In the genomic region with DNA sequence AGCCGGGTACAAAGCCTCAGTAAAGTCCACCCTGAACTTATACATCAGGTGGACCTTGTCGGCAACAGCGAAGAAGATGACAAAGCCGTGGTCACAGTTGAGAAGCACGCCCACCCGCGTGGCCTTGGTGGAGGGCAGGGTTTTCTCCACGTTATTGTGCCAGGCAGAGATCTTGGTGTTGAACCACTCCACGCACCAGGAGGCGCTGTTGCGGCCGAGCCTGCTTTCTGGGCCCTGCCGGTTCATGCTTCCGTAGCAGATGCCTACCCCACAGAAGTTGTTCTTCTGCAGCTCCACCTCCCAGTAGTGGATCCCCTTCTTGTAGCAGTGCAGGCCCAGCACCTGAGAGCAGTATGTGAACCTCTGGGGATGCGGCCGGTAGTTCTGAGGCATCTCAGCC, we compare ENCODE assay signal across 9 cellular contexts. TPM values are rescaled to one million over a fixed set of nuclear protein-coding genes. Genes with fewer than 3 reads are reported as not detected.
A peak's percentile ranks its signal among the peaks of the same experiment; 100 is the strongest.
DNase-seq lines count a peak whose midpoint lies in the region; ATAC-seq and TF ChIP-seq lines count a peak whose summit lies in the region.
"Had no signal": no experiment of that assay in that cellular context is flagged by ENCODE, and none has a peak within 500 bp of the region (broad histone marks: within the 10 kb centered on the region; RNA-seq: fewer than 3 reads in every experiment).

No MANE protein-coding gene starts in this region.

- H3K27me3 Mint-ChIP-seq in activated CD4-positive, alpha-beta T cell treated with anti-CD3 and anti-CD28 coated beads for 36 hours = no peaks in the 10 kb centered on the region

- H3K4me1 Mint-ChIP-seq in activated CD4-positive, alpha-beta T cell treated with anti-CD3 and anti-CD28 coated beads for 36 hours = peaks cover 4% of the 10 kb centered on the region

- H3K9me3 ChIP-seq in spleen = peaks cover 0 to 24% (median 20%) of the 10 kb centered on the region in 8 donors

- DNase-seq in GM06990 (ENCODE audit: extremely low read depth, insufficient read length) (peak; percentile 43), erythroblast (lab: John Stamatoyannopoulos, UW) (peak; percentile 51 to 69), spleen (peak; percentile 83), UCSD-AML1 (lab: John Stamatoyannopoulos, UW; ENCODE audit: unreplicated experiment) (no peak), D341Med (ENCODE audit: low spot score) (no peak)
- peak; percentile 71 for DNase-seq in activated CD4-positive, alpha-beta T cell treated with anti-CD3 and anti-CD28 coated beads for 36 hours

- H3K4me1 ChIP-seq in spleen = peaks cover 0 to 38% (median 17%) of the 10 kb centered on the region in 6 donors

- H3K27ac Mint-ChIP-seq in activated CD4-positive, alpha-beta T cell treated with anti-CD3 and anti-CD28 coated beads for 36 hours = no peak overlapping the region

- peak overlapping the region in 6 of 8 donors; percentile 11 to 68 (median 47) for H3K27ac ChIP-seq in spleen
- H3K27ac ChIP-seq: epithelial cell of prostate had no signal

- ATAC-seq in activated CD4-positive, alpha-beta T cell treated with anti-CD3 and anti-CD28 coated beads for 36 hours = peak; percentile 52
- ATAC-seq in GM18502 (IDR thresholded peaks at IDR 0.05; ENCODE audit: poor library complexity, unreplicated experiment) = no peak
- no peak for ATAC-seq in HG03342 (IDR thresholded peaks at IDR 0.05; ENCODE audit: unreplicated experiment)

- H3K36me3 Mint-ChIP-seq in activated CD4-positive, alpha-beta T cell treated with anti-CD3 and anti-CD28 coated beads for 36 hours (ENCODE audit: low read depth) = peaks cover 85% of the 10 kb centered on the region

- H3K36me3 ChIP-seq in GM06990 (ENCODE audit: control insufficient read depth, insufficient read depth, low read length) (peaks cover 64% of the 10 kb centered on the region), spleen (peaks cover 0 to 100% (median 95%) of the 10 kb centered on the region in 6 donors)

- intact Hi-C loops in activated CD4-positive, alpha-beta T cell treated with anti-CD3 and anti-CD28 coated beads for 36 hours (cut with DNase I, micrococcal nuclease) = loop anchor here (1.0 kb wide), 1 partner anchor 49 kb away; no protein-coding TSS in a partner anchor
- intact Hi-C loops in spleen (cut with DNase I; ENCODE audit: low total_unique reads) = no loop called here

- no peak overlapping the region for H3K4me3 ChIP-seq in GM06990 (replicated peaks; ENCODE audit: low read depth, low read length)
- no peak overlapping the region for H3K4me3 ChIP-seq in spleen

- TF ChIP-seq POLR2A in erythroblast (IDR thresholded peaks at IDR 0.05; ENCODE audit: low read length) = no peak
- TF ChIP-seq POLR2A in spleen (IDR thresholded peaks at IDR 0.05) = no peak

- TF ChIP-seq CTCF in GM06990 (IDR thresholded peaks at IDR 0.05; ENCODE audit: insufficient read depth, low read length, poor library complexity, severe bottlenecking) = peak; percentile 15
- TF ChIP-seq CTCF in spleen (IDR thresholded peaks at IDR 0.05 in 8 of 11, conservative IDR thresholded peaks at IDR 0.05 in 3 of 11) = peak in 8 of 11 experiments; percentile 27 to 61 (median 54)

- H3K27me3 ChIP-seq in GM06990 (replicated peaks; ENCODE audit: control insufficient read depth, insufficient read depth, low read length) (no peaks in the 10 kb centered on the region), spleen (replicated peaks in 1 of 7) (no peaks in the 10 kb centered on the region)

- H3K9me3 Mint-ChIP-seq in activated CD4-positive, alpha-beta T cell treated with anti-CD3 and anti-CD28 coated beads for 36 hours (ENCODE audit: low read depth) = peaks cover 18% of the 10 kb centered on the region

- POLR2A ChIA-PET in activated CD4-positive, alpha-beta T cell treated with anti-CD3 and anti-CD28 coated beads for 36 hours (lab: Charles Lee) = no interaction called here

- no peak overlapping the region for H3K4me3 Mint-ChIP-seq in activated CD4-positive, alpha-beta T cell treated with anti-CD3 and anti-CD28 coated beads for 36 hours

- whole genome bisulfite sequencing in spleen, 5 donors = 68 to 88% (median 86%) methylated on average over 11 to 16 of the region's 16 CpGs

- CTCF ChIA-PET in activated CD4-positive, alpha-beta T cell treated with anti-CD3 and anti-CD28 coated beads for 36 hours (lab: Charles Lee) = interaction anchor here (0.8 to 1.5 kb wide), 8 partner anchors 12 to 117 kb away, joined by 3 to 6 read pairs (median 3); no protein-coding TSS in a partner anchor

RNA-seq across cellular contexts. Expression of gene TRIM25, which starts 22.1 kb away (rescaled TPM):
- 100 to 1,000 TPM; 173 to 241 TPM for total RNA-seq in activated CD4-positive, alpha-beta T cell treated with anti-CD3 and anti-CD28 coated beads for 36 hours
- total RNA-seq in spleen = 100 to 1,000 TPM in 6 of 7 donors, 10 to 100 TPM in 1; 99.8 to 168 (median 139) TPM
- 10 to 100 TPM; 13.8 to 34.1 (median 15.0) TPM for polyA plus RNA-seq in spleen

RNA-seq across cellular contexts. Expression of gene DGKE, which starts 57.8 kb away (rescaled TPM):
- 10 to 100 TPM; 22.4 to 27.4 TPM for total RNA-seq in activated CD4-positive, alpha-beta T cell treated with anti-CD3 and anti-CD28 coated beads for 36 hours
- 10 to 100 TPM; 14.3 to 37.3 (median 25.3) TPM for total RNA-seq in spleen
- polyA plus RNA-seq in spleen = 1 to 10 TPM; 2.3 to 5.6 (median 4.2) TPM

RNA-seq across cellular contexts. Expression of gene C17orf67, which starts 58.0 kb away (rescaled TPM):
- 1 to 10 TPM; 4.0 to 5.0 TPM for total RNA-seq in activated CD4-positive, alpha-beta T cell treated with anti-CD3 and anti-CD28 coated beads for 36 hours
- 1 to 10 TPM; 2.4 to 6.0 (median 4.3) TPM for total RNA-seq in spleen
- polyA plus RNA-seq in spleen = 10 to 100 TPM in 1 of 3 donors, 1 to 10 TPM in 2; 2.0 to 10.4 (median 6.9) TPM

Comparison
In these comparisons a context has a peak if more than half of its experiments do, and no peak if none do; other contexts are left out.
1. DNase-seq: peak in GM06990 (single experiment), activated CD4-positive, alpha-beta T cell treated with anti-CD3 and anti-CD28 coated beads for 36 hours (single experiment), erythroblast (2 of 2) and spleen (single experiment); none in UCSD-AML1 (single experiment) and D341Med (single experiment).